In the genomic region with DNA sequence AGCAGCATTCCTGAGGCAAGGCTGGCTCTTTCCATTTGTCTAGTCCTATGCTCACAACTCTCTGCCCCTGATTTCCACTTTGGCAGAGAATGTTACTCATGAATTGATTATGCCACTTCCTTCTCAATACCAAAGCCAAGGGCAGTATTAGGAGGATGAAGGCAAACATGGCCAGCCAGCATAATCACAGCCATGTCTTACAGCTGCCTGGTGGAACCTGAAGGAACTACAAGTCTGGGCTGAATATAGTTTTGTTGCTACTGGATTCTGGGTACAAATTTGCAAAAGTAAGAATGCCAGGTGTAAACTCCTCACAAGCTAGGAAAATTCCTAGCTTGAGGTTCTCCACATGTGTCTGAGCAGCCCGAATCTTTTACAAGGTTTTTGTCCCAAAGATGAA, we compare ENCODE assay signal across 1 cellular context.
TF ChIP-seq lines count a peak whose summit lies in the region.

No MANE protein-coding gene starts in this region.

TF ChIP-seq in HepG2, 621 proteins besides CTCF, POLR2A, EP300 and RAD21 (continued from another document):
- TF ChIP-seq, protein P1, sequence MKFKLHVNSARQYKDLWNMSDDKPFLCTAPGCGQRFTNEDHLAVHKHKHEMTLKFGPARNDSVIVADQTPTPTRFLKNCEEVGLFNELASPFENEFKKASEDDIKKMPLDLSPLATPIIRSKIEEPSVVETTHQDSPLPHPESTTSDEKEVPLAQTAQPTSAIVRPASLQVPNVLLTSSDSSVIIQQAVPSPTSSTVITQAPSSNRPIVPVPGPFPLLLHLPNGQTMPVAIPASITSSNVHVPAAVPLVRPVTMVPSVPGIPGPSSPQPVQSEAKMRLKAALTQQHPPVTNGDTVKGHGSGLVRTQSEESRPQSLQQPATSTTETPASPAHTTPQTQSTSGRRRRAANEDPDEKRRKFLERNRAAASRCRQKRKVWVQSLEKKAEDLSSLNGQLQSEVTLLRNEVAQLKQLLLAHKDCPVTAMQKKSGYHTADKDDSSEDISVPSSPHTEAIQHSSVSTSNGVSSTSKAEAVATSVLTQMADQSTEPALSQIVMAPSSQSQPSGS (CRISPR knock-in tag; IDR thresholded peaks at IDR 0.05), result no peak
